ENCODE assay signal across 13 cellular contexts in genomic region chr19:6239871-6240676, GRCh38. TPM values are rescaled to one million over a fixed set of nuclear protein-coding genes. Genes with fewer than 3 reads are reported as not detected.
DNase-seq lines count a peak whose midpoint lies in the region; ATAC-seq, FAIRE-seq and TF ChIP-seq lines count a peak whose summit lies in the region.
"Had no signal": no experiment of that assay in that cellular context is flagged by ENCODE, and none has a peak within 500 bp of the region (broad histone marks: within the 10 kb centered on the region; RNA-seq: fewer than 3 reads in every experiment).

No MANE protein-coding gene starts in this region.

- peaks cover 54% of the 10 kb centered on the region for H4K20me1 ChIP-seq in keratinocyte (ENCODE audit: control insufficient read depth, extremely low read depth, insufficient read depth, low read length)

- TF ChIP-seq POLR2A in stomach (IDR thresholded peaks at IDR 0.05) = no peak

- no peak for DNase-seq in activated naive CD4-positive, alpha-beta T cell treated with anti-CD3 and anti-CD28 coated beads, Interleukin-2, amount 50 U/mL, for 72 hours (ENCODE audit: low spot score in 2 of 2)
- DNase-seq in activated naive CD4-positive, alpha-beta T cell treated with Interleukin-2 at 50 U/mL for 16 hours = no peak
- DNase-seq in activated CD8-positive, alpha-beta T cell treated with anti-CD3 and anti-CD28 coated beads, Interleukin-2, amount 10 ng/mL, durations not matched to agents 7 days and 5 days = no peak
- DNase-seq in keratinocyte (ENCODE audit: low read depth, low spot score) (no peak), stomach (no peak), GM10248 (ENCODE audit: extremely low spot score) (no peak)
- DNase-seq in central memory CD4-positive, alpha-beta T cell = no peak
- no peak for DNase-seq in effector CD8-positive, alpha-beta T cell (lab: John Stamatoyannopoulos, UW)
- DNase-seq: NCI-H1436 treated with DMSO at 0.1 percent for 48 hours, NCI-H526 treated with DMSO at 0.1 percent for 48 hours, T-helper 9 cell had no signal

- peak overlapping the region; percentile 64 for H3K4me2 ChIP-seq in keratinocyte (ENCODE audit: control insufficient read depth, extremely low read depth, insufficient read depth, low read depth, low read length)

- peaks cover 68% of the 10 kb centered on the region for H3K79me2 ChIP-seq in keratinocyte (ENCODE audit: control insufficient read depth, insufficient read depth, low read length)

- H3K27ac Mint-ChIP-seq in activated naive CD4-positive, alpha-beta T cell treated with anti-CD3 and anti-CD28 coated beads, Interleukin-2, amount 50 U/mL, for 72 hours = peak overlapping the region; percentile 6 to 89
- peak overlapping the region; percentile 23 for H3K27ac Mint-ChIP-seq in activated CD8-positive, alpha-beta T cell treated with anti-CD3 and anti-CD28 coated beads, Interleukin-2, amount 10 ng/mL, durations not matched to agents 7 days and 5 days
- H3K27ac Mint-ChIP-seq: IgD-negative memory B cell had no signal

- no peak for TF ChIP-seq CTCF in keratinocyte (optimal IDR thresholded peaks at IDR 0.05 in 1 of 3, IDR thresholded peaks at IDR 0.05 in 1 of 3, conservative IDR thresholded peaks at IDR 0.05 in 1 of 3; ENCODE audit: extremely low read depth in 1 of 3, insufficient read depth in 2 of 3, low read length in 3 of 3)
- TF ChIP-seq CTCF in stomach (IDR thresholded peaks at IDR 0.05) = no peak
- no peak for TF ChIP-seq CTCF in GM10248 (IDR thresholded peaks at IDR 0.05; ENCODE audit: control extremely low read depth, extremely low read depth, low read depth, missing control alignments)

- peaks cover 0 to 2% of the 10 kb centered on the region in 2 experiments for H3K36me3 ChIP-seq in keratinocyte (ENCODE audit: control insufficient read depth in 2 of 2, extremely low read depth in 1 of 2, insufficient read depth in 2 of 2, low read length in 2 of 2)
- no peaks in the 10 kb centered on the region for H3K36me3 ChIP-seq in stomach

- H3K9ac ChIP-seq in keratinocyte (ENCODE audit: control insufficient read depth, extremely low read depth, insufficient read depth, low read length) = peak overlapping the region; percentile 62

- H3K9me1 ChIP-seq in keratinocyte (ENCODE audit: control insufficient read depth, extremely low read depth, insufficient read depth, low read length) = peaks cover 9% of the 10 kb centered on the region

- H3K27ac ChIP-seq in keratinocyte (ENCODE audit: control insufficient read depth, insufficient read depth, low read length) (peak overlapping the region; percentile 57), stomach (peak overlapping the region in 4 of 5 donors; percentile 79 to 84 (median 82))

- no peak for TF ChIP-seq EP300 in stomach (IDR thresholded peaks at IDR 0.05)

- no peak for FAIRE-seq in keratinocyte (lab: Jason Lieb, UNC)

- peaks cover 30% of the 10 kb centered on the region for H3K4me1 ChIP-seq in keratinocyte (ENCODE audit: control insufficient read depth, extremely low read depth, insufficient read depth, low read length)
- H3K4me1 ChIP-seq in stomach = peaks cover 63 to 98% (median 80%) of the 10 kb centered on the region in 4 donors

- H3K4me3 ChIP-seq in keratinocyte (ENCODE audit: control insufficient read depth in 2 of 3, extremely low read depth in 1 of 3, insufficient read depth in 2 of 3, low read depth in 1 of 3, low read length in 3 of 3) = no peak overlapping the region
- H3K4me3 ChIP-seq in stomach = no peak overlapping the region
- H3K4me3 ChIP-seq: coronary artery had no signal

- H3K27me3 ChIP-seq in keratinocyte (ENCODE audit: control insufficient read depth, extremely low read depth, insufficient read depth, low read length) = no peaks in the 10 kb centered on the region
- H3K27me3 ChIP-seq in stomach = no peaks in the 10 kb centered on the region

- no peaks in the 10 kb centered on the region for H3K36me3 Mint-ChIP-seq in activated naive CD4-positive, alpha-beta T cell treated with anti-CD3 and anti-CD28 coated beads, Interleukin-2, amount 50 U/mL, for 72 hours
- H3K36me3 Mint-ChIP-seq in activated CD8-positive, alpha-beta T cell treated with anti-CD3 and anti-CD28 coated beads, Interleukin-2, amount 10 ng/mL, durations not matched to agents 7 days and 5 days (ENCODE audit: low read depth) = peaks cover 9% of the 10 kb centered on the region
- H3K36me3 Mint-ChIP-seq: IgD-negative memory B cell had no signal

- CTCF ChIA-PET in activated CD8-positive, alpha-beta T cell treated with anti-CD3 and anti-CD28 coated beads, Interleukin-2, amount 10 ng/mL, durations not matched to agents 7 days and 5 days (lab: Charles Lee) = no interaction called here
- CTCF ChIA-PET in GM10248 (lab: Yijun Ruan, JAX) = interaction anchor here (0.8 to 1.2 kb wide), 2 partner anchors 22 to 114 kb away, joined by 3 read pairs; no protein-coding TSS in a partner anchor

- H3K27me3 Mint-ChIP-seq in activated CD8-positive, alpha-beta T cell treated with anti-CD3 and anti-CD28 coated beads, Interleukin-2, amount 10 ng/mL, durations not matched to agents 7 days and 5 days (ENCODE audit: low read depth) = no peaks in the 10 kb centered on the region
- H3K27me3 Mint-ChIP-seq: IgD-negative memory B cell had no signal

- dilution Hi-C loops in keratinocyte (cut with MboI; ENCODE audit: extremely low pct_ligation_motif_present, low sequenced_read_pairs) = no loop called here

- 84 to 91% (median 88%) methylated on average over 20 to 24 of the region's 24 CpGs for WGBS in stomach, 5 donors

- H2AFZ ChIP-seq in keratinocyte (ENCODE audit: control insufficient read depth, low read length) = no peak overlapping the region

- intact Hi-C loops in stomach (cut with DNase I; ENCODE audit: low total_unique reads) = no loop called here

- POLR2A ChIA-PET in activated CD8-positive, alpha-beta T cell treated with anti-CD3 and anti-CD28 coated beads, Interleukin-2, amount 10 ng/mL, durations not matched to agents 7 days and 5 days (lab: Charles Lee) = interaction anchor here (0.6 kb wide), 1 partner anchor 512 kb away, joined by 3 read pairs; no protein-coding TSS in a partner anchor
- POLR2A ChIA-PET in GM10248 (lab: Yijun Ruan, JAX) = interaction anchor here (0.6 kb wide), 1 partner anchor 36 kb away, joined by 5 read pairs; no protein-coding TSS in a partner anchor

- peaks cover 35% of the 10 kb centered on the region for H3K4me1 Mint-ChIP-seq in activated CD8-positive, alpha-beta T cell treated with anti-CD3 and anti-CD28 coated beads, Interleukin-2, amount 10 ng/mL, durations not matched to agents 7 days and 5 days (ENCODE audit: low read depth)

- H3K9me3 ChIP-seq in keratinocyte (ENCODE audit: control insufficient read depth, low read depth, low read length) = no peaks in the 10 kb centered on the region
- no peaks in the 10 kb centered on the region for H3K9me3 ChIP-seq in stomach

- no peak for ATAC-seq in activated naive CD4-positive, alpha-beta T cell treated with anti-CD3 and anti-CD28 coated beads, Interleukin-2, amount 50 U/mL, for 72 hours
- ATAC-seq in activated CD8-positive, alpha-beta T cell treated with anti-CD3 and anti-CD28 coated beads, Interleukin-2, amount 10 ng/mL, durations not matched to agents 7 days and 5 days = no peak

- H3K4me3 Mint-ChIP-seq in activated CD8-positive, alpha-beta T cell treated with anti-CD3 and anti-CD28 coated beads, Interleukin-2, amount 10 ng/mL, durations not matched to agents 7 days and 5 days = no peak overlapping the region
- H3K4me3 Mint-ChIP-seq: IgD-negative memory B cell had no signal

- H3K9me3 Mint-ChIP-seq in activated naive CD4-positive, alpha-beta T cell treated with anti-CD3 and anti-CD28 coated beads, Interleukin-2, amount 50 U/mL, for 72 hours = no peaks in the 10 kb centered on the region
- no peaks in the 10 kb centered on the region for H3K9me3 Mint-ChIP-seq in activated CD8-positive, alpha-beta T cell treated with anti-CD3 and anti-CD28 coated beads, Interleukin-2, amount 10 ng/mL, durations not matched to agents 7 days and 5 days (ENCODE audit: insufficient read depth)

RNA-seq across cellular contexts. Expression of gene MLLT1, which starts 39.7 kb away (rescaled TPM):
- 10 to 100 TPM; 31.8 to 48.2 TPM for total RNA-seq in activated naive CD4-positive, alpha-beta T cell treated with anti-CD3 and anti-CD28 coated beads, Interleukin-2, amount 50 U/mL, for 72 hours
- total RNA-seq in activated CD8-positive, alpha-beta T cell treated with anti-CD3 and anti-CD28 coated beads, Interleukin-2, amount 10 ng/mL, durations not matched to agents 7 days and 5 days = 10 to 100 TPM; 37.3 to 48.7 TPM
- polyA plus RNA-seq in keratinocyte = 8.2 to 13.8 TPM (median 8.3 TPM) in 3 replicates
- polyA plus RNA-seq in keratinocyte (2011; ENCODE audit: low read depth) = 4.5 TPM
- polyA plus RNA-seq in keratinocyte (2011; cell fraction: cytosol; rRNA removed) = 8.5 and 16.1 TPM in 2 replicates
- 13.8 and 20.5 TPM in 2 replicates for polyA plus RNA-seq in keratinocyte (2011; cell fraction: nucleus; rRNA removed)
- 12.8 and 24.9 TPM in 2 replicates for polyA plus RNA-seq in keratinocyte (2012; ENCODE audit: low replicate concordance)
- 9.5 to 34.4 TPM (median 12.5 TPM) in 3 replicates for polyA minus RNA-seq in keratinocyte
- polyA minus RNA-seq in keratinocyte (2011; cell fraction: cytosol; rRNA and poly(A)+ RNA removed) = 55.6 TPM
- polyA minus RNA-seq in keratinocyte (2011; cell fraction: nucleus; rRNA and poly(A)+ RNA removed) = 10.5 and 11.4 TPM in 2 replicates
- 10 to 100 TPM in 3 of 5 donors, 1 to 10 TPM in 2; 3.1 to 30.4 (median 16.7) TPM for total RNA-seq in stomach
- polyA plus RNA-seq in stomach = 10 to 100 TPM; 21.2 to 33.8 (median 27.4) TPM
